ENCODE assay signal across 1 cellular context in genomic region chr3:192899540-192899982, GRCh38.
TF ChIP-seq lines count a peak whose summit lies in the region.

No MANE protein-coding gene starts in this region.

TF ChIP-seq in GM12878, 131 proteins besides CTCF, POLR2A, EP300 and RAD21 (continued from another document):
- no peak for TF ChIP-seq RELB (IDR thresholded peaks at IDR 0.05; ENCODE audit: low read depth)
- no peak for TF ChIP-seq PRDM15 (CRISPR knock-in tag; IDR thresholded peaks at IDR 0.05)
- no peak for TF ChIP-seq IRF5 (IDR thresholded peaks at IDR 0.05; ENCODE audit: borderline replicate concordance)
- TF ChIP-seq BCLAF1 (IDR thresholded peaks at IDR 0.05) = no peak
- no peak for TF ChIP-seq TCF3 (IDR thresholded peaks at IDR 0.05; ENCODE audit: borderline replicate concordance, insufficient read depth, low read depth, low read length)
- no peak for TF ChIP-seq YBX1 (IDR thresholded peaks at IDR 0.05)
- TF ChIP-seq RUNX3 (IDR thresholded peaks at IDR 0.05; ENCODE audit: low read length) = peak; percentile 15; the same call in 1 of the 2 replicates
- TF ChIP-seq RBBP5 (conservative IDR thresholded peaks at IDR 0.05) = no peak
- TF ChIP-seq MTA2 (IDR thresholded peaks at IDR 0.05; ENCODE audit: low read depth) = no peak
- no peak for TF ChIP-seq KDM1A (IDR thresholded peaks at IDR 0.05; ENCODE audit: borderline replicate concordance)
- TF ChIP-seq CREM (IDR thresholded peaks at IDR 0.05; ENCODE audit: low read depth) = 0 out of 2 replicates have a peak, but pooled peaks have one; percentile 15
- 0 out of 4 replicates have a peak, but pooled peaks of 1 of the 2 experiments have one; percentile 21 for TF ChIP-seq ETV6 (conservative IDR thresholded peaks at IDR 0.05 in 1 of 2, IDR thresholded peaks at IDR 0.05 in 1 of 2; ENCODE audit: borderline replicate concordance in 1 of 2, low read depth in 1 of 2)
- TF ChIP-seq SIX5 (IDR thresholded peaks at IDR 0.05; ENCODE audit: low read depth, low read length, severe bottlenecking) = no peak
- no peak for TF ChIP-seq LARP7 (IDR thresholded peaks at IDR 0.05)
- TF ChIP-seq EGR1 (IDR thresholded peaks at IDR 0.05; ENCODE audit: borderline replicate concordance in 1 of 2, low read depth in 2 of 2, low read length in 2 of 2) = no peak
- no peak for TF ChIP-seq ZZZ3 (IDR thresholded peaks at IDR 0.05; ENCODE audit: control insufficient read depth, insufficient read length, low read depth)
- no peak for TF ChIP-seq IRF4 (IDR thresholded peaks at IDR 0.05; ENCODE audit: low read depth, low read length)
- TF ChIP-seq SPI1 (IDR thresholded peaks at IDR 0.05; ENCODE audit: borderline replicate concordance, insufficient read depth, low read depth, low read length) = no peak
- 0 out of 2 replicates have a peak, but pooled peaks have one; percentile 14 for TF ChIP-seq ZNF687 (IDR thresholded peaks at IDR 0.05)
- TF ChIP-seq ZNF592 (IDR thresholded peaks at IDR 0.05) = no peak
- no peak for TF ChIP-seq IKZF2 (IDR thresholded peaks at IDR 0.05)
- TF ChIP-seq POLR2AphosphoS2 (IDR thresholded peaks at IDR 0.05; ENCODE audit: low read depth, low read length) = no peak
- TF ChIP-seq NFYA (IDR thresholded peaks at IDR 0.05; ENCODE audit: borderline replicate concordance, low read depth, low read length) = no peak
